ENCODE assay signal across 13 cellular contexts in genomic region chr4:147717878-147718277, GRCh38. TPM values are rescaled to one million over a fixed set of nuclear protein-coding genes. Genes with fewer than 3 reads are reported as not detected.
DNase-seq lines count a peak whose midpoint lies in the region; ATAC-seq and TF ChIP-seq lines count a peak whose summit lies in the region.
"Had no signal": no experiment of that assay in that cellular context is flagged by ENCODE, and none has a peak within 500 bp of the region (broad histone marks: within the 10 kb centered on the region; RNA-seq: fewer than 3 reads in every experiment).

No MANE protein-coding gene starts in this region.

- CTCF ChIA-PET in CD4-positive, alpha-beta T cell (lab: Charles Lee) = no interaction called here
- CTCF ChIA-PET in HEK293T (lab: Yijun Ruan, JAX) = no interaction called here

- no peak overlapping the region for H3K4me3 Mint-ChIP-seq in CD4-positive, alpha-beta T cell
- H3K4me3 Mint-ChIP-seq: activated CD4-positive, alpha-beta memory T cell treated with anti-CD3 and anti-CD28 coated beads for 36 hours had no signal

- no peak overlapping the region for H3K27ac Mint-ChIP-seq in CD4-positive, alpha-beta T cell
- H3K27ac Mint-ChIP-seq: activated CD4-positive, alpha-beta memory T cell treated with anti-CD3 and anti-CD28 coated beads for 36 hours had no signal

- intact Hi-C loops in breast epithelium (cut with DNase I; ENCODE audit: low total_unique reads) = no loop called here
- intact Hi-C loops in CD4-positive, alpha-beta T cell (cut with DNase I, micrococcal nuclease) = no loop called here

- H3K27me3 ChIP-seq in breast epithelium = no peaks in the 10 kb centered on the region
- no peaks in the 10 kb centered on the region for H3K27me3 ChIP-seq in CD4-positive, alpha-beta T cell (ENCODE audit: control insufficient read depth, insufficient read depth, low read length)
- H3K27me3 ChIP-seq: BLaER1, SJCRH30 had no signal

- H3K36me3 ChIP-seq in breast epithelium = no peaks in the 10 kb centered on the region
- H3K36me3 ChIP-seq: BLaER1, SJCRH30 had no signal

- DNase-seq in breast epithelium (ENCODE audit: low spot score in 2 of 2) = no peak
- DNase-seq in CD4-positive, alpha-beta T cell = no peak
- DNase-seq in HEK293T (ENCODE audit: extremely low spot score) = no peak
- no peak for DNase-seq in epidermal melanocyte (ENCODE audit: insufficient read length, low spot score)
- DNase-seq: activated CD4-positive, alpha-beta memory T cell treated with anti-CD3 and anti-CD28 coated beads for 36 hours; anterior cingulate cortex; SJCRH30; small intestine had no signal

- no peak overlapping the region for H3K4me3 ChIP-seq in breast epithelium
- H3K4me3 ChIP-seq: BLaER1, SJCRH30 had no signal

- H3K27me3 Mint-ChIP-seq in CD4-positive, alpha-beta T cell = no peaks in the 10 kb centered on the region

- H3K4me1 ChIP-seq in breast epithelium = no peaks in the 10 kb centered on the region
- H3K4me1 ChIP-seq: BLaER1 had no signal

- no peak overlapping the region for H3K27ac ChIP-seq in breast epithelium
- H3K27ac ChIP-seq in CD4-positive, alpha-beta T cell (ENCODE audit: low read depth, low read length) = no peak overlapping the region
- H3K27ac ChIP-seq: BLaER1, SJCRH30 had no signal

- no peaks in the 10 kb centered on the region for H3K9me3 ChIP-seq in breast epithelium
- no peaks in the 10 kb centered on the region for H3K9me3 ChIP-seq in CD4-positive, alpha-beta T cell (ENCODE audit: control insufficient read depth, low read length)
- H3K9me3 ChIP-seq: BLaER1, SJCRH30 had no signal

- TF ChIP-seq POLR2A in breast epithelium (IDR thresholded peaks at IDR 0.05) = no peak

- no peaks in the 10 kb centered on the region for H3K36me3 Mint-ChIP-seq in CD4-positive, alpha-beta T cell (ENCODE audit: low read depth)
- H3K36me3 Mint-ChIP-seq: activated CD4-positive, alpha-beta memory T cell treated with anti-CD3 and anti-CD28 coated beads for 36 hours had no signal

- H3K9me3 Mint-ChIP-seq in CD4-positive, alpha-beta T cell = no peaks in the 10 kb centered on the region
- H3K9me3 Mint-ChIP-seq: activated CD4-positive, alpha-beta memory T cell treated with anti-CD3 and anti-CD28 coated beads for 36 hours had no signal

- ATAC-seq in GM18499 (IDR thresholded peaks at IDR 0.05; ENCODE audit: insufficient read depth, unreplicated experiment) (peak; percentile 87), GM19452 (IDR thresholded peaks at IDR 0.05; ENCODE audit: unreplicated experiment) (peak; percentile 82), HG02870 (IDR thresholded peaks at IDR 0.05; ENCODE audit: unreplicated experiment) (peak; percentile 87), HG03558 (IDR thresholded peaks at IDR 0.05; ENCODE audit: extremely low read depth, unreplicated experiment) (peak; percentile 87)
- no peak for ATAC-seq in CD4-positive, alpha-beta T cell (ENCODE audit: poor library complexity)

- POLR2A ChIA-PET in CD4-positive, alpha-beta T cell (lab: Charles Lee) = no interaction called here
- POLR2A ChIA-PET in HEK293T (lab: Yijun Ruan, JAX) = interaction anchor here (1.9 kb wide), 1 partner anchor 14 kb away, joined by 6 read pairs; the partner anchor contains the start of gene ARHGAP10

- no peaks in the 10 kb centered on the region for H3K4me1 Mint-ChIP-seq in CD4-positive, alpha-beta T cell (ENCODE audit: low read depth)

- TF ChIP-seq CTCF in breast epithelium (IDR thresholded peaks at IDR 0.05) = no peak
- no peak for TF ChIP-seq CTCF in CD4-positive, alpha-beta T cell (IDR thresholded peaks at IDR 0.05)

TF ChIP-seq in HEK293T, 16 proteins besides CTCF, POLR2A, EP300 and RAD21:
- TF ChIP-seq BHLHE40 (IDR thresholded peaks at IDR 0.05; ENCODE audit: borderline replicate concordance) (no peak), ZNF384 (IDR thresholded peaks at IDR 0.05) (no peak), ARNT (IDR thresholded peaks at IDR 0.05) (no peak)

RNA-seq across cellular contexts. Expression of gene ARHGAP10, which starts 14.0 kb away (rescaled TPM):
- total RNA-seq in breast epithelium = 100 to 1,000 TPM in 1 of 3 donors, 10 to 100 TPM in 2; 49.5 to 138 (median 62.6) TPM
- 1 to 10 TPM; 5.6 to 5.7 TPM for total RNA-seq in CD4-positive, alpha-beta T cell

RNA-seq across cellular contexts. Expression of gene PRMT9, which starts 33.9 kb away (rescaled TPM):
- total RNA-seq in breast epithelium = 10 to 100 TPM in 2 of 3 donors, 1 to 10 TPM in 1; 7.8 to 21.8 (median 10.5) TPM
- 10 to 100 TPM; 21.0 to 21.1 TPM for total RNA-seq in CD4-positive, alpha-beta T cell

Comparison
In these comparisons a context has a peak if more than half of its experiments do, and no peak if none do; other contexts are left out.
1. RNA of gene ARHGAP10, which starts 14.0 kb away (total RNA-seq): 49.5 to 138 TPM in breast epithelium; 5.6 to 5.7 TPM in CD4-positive, alpha-beta T cell; every median in the first group is over 4 times any median in the second.